1 cellular context compared by ENCODE assay signal in genomic region chr3:139343895-139344856, GRCh38.
TF ChIP-seq lines count a peak whose summit lies in the region.

Gene MRPS22 (plus strand): TSS chr3:139344020. CDS start chr3:139344027, 7 bp downstream.

TF ChIP-seq in HEK293, 187 proteins besides CTCF, POLR2A, EP300 and RAD21 (continued from another document):
- TF ChIP-seq YY2 (tag by site-specific recombination; IDR thresholded peaks at IDR 0.05), result 0 out of 2 replicates have a peak, but pooled peaks have one; percentile 33
- no peak for TF ChIP-seq ZNF623 (tag by site-specific recombination; IDR thresholded peaks at IDR 0.05)
- TF ChIP-seq ZNF133 (tag by site-specific recombination; IDR thresholded peaks at IDR 0.05), result no peak
- TF ChIP-seq ZNF544 (tag by site-specific recombination; IDR thresholded peaks at IDR 0.05), result no peak
- TF ChIP-seq TCF7L2 (IDR thresholded peaks at IDR 0.05; ENCODE audit: borderline replicate concordance, low read depth, low read length), result no peak
- TF ChIP-seq ZNF513 (tag by site-specific recombination; IDR thresholded peaks at IDR 0.05), result no peak
- TF ChIP-seq ZBTB49 (tag by site-specific recombination; IDR thresholded peaks at IDR 0.05; ENCODE audit: low read depth), result no peak
- no peak for TF ChIP-seq ZNF169 (tag by site-specific recombination; IDR thresholded peaks at IDR 0.05)
- TF ChIP-seq BCL6B (tag by site-specific recombination; IDR thresholded peaks at IDR 0.05), result no peak
- TF ChIP-seq, protein P1, sequence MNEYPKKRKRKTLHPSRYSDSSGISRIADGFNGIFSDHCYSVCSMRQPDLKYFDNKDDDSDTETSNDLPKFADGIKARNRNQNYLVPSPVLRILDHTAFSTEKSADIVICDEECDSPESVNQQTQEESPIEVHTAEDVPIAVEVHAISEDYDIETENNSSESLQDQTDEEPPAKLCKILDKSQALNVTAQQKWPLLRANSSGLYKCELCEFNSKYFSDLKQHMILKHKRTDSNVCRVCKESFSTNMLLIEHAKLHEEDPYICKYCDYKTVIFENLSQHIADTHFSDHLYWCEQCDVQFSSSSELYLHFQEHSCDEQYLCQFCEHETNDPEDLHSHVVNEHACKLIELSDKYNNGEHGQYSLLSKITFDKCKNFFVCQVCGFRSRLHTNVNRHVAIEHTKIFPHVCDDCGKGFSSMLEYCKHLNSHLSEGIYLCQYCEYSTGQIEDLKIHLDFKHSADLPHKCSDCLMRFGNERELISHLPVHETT (tag by site-specific recombination; IDR thresholded peaks at IDR 0.05), result no peak
- TF ChIP-seq ZBTB21 (tag by site-specific recombination; IDR thresholded peaks at IDR 0.05), result no peak
- TF ChIP-seq ZNF600 (tag by site-specific recombination; IDR thresholded peaks at IDR 0.05), result peak; percentile 34; the same call in 1 of the 2 replicates
- TF ChIP-seq ZNF146 (tag by site-specific recombination; IDR thresholded peaks at IDR 0.05), result 0 out of 2 replicates have a peak, but pooled peaks have one; percentile 1
- TF ChIP-seq, protein P2, sequence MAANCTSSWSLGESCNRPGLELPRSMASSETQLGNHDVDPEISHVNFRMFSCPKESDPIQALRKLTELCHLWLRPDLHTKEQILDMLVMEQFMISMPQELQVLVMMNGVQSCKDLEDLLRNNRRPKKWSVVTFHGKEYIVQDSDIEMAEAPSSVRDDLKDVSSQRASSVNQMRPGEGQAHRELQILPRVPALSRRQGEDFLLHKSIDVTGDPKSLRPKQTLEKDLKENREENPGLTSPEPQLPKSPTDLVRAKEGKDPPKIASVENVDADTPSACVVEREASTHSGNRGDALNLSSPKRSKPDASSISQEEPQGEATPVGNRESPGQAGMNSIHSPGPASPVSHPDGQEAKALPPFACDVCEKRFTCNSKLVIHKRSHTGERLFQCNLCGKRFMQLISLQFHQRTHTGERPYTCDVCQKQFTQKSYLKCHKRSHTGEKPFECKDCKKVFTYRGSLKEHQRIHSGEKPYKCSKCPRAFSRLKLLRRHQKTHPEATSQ (tag by site-specific recombination; IDR thresholded peaks at IDR 0.05), result no peak
- TF ChIP-seq ZNF37A (tag by site-specific recombination; IDR thresholded peaks at IDR 0.05), result no peak
- TF ChIP-seq ZNF776 (tag by site-specific recombination; IDR thresholded peaks at IDR 0.05; ENCODE audit: borderline replicate concordance), result no peak
- no peak for TF ChIP-seq ZNF488 (tag by site-specific recombination; IDR thresholded peaks at IDR 0.05)
- TF ChIP-seq SP2 (tag by site-specific recombination; IDR thresholded peaks at IDR 0.05), result peak; percentile 54
- TF ChIP-seq ZNF580 (tag by site-specific recombination; IDR thresholded peaks at IDR 0.05), result no peak
- no peak for TF ChIP-seq ZNF248 (tag by site-specific recombination; IDR thresholded peaks at IDR 0.05)
- no peak for TF ChIP-seq PRDM6 (tag by site-specific recombination; IDR thresholded peaks at IDR 0.05)
- TF ChIP-seq, protein P3, sequence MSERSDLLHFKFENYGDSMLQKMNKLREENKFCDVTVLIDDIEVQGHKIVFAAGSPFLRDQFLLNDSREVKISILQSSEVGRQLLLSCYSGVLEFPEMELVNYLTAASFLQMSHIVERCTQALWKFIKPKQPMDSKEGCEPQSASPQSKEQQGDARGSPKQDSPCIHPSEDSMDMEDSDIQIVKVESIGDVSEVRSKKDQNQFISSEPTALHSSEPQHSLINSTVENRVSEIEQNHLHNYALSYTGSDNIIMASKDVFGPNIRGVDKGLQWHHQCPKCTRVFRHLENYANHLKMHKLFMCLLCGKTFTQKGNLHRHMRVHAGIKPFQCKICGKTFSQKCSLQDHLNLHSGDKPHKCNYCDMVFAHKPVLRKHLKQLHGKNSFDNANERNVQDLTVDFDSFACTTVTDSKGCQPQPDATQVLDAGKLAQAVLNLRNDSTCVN (tag by site-specific recombination; optimal IDR thresholded peaks at IDR 0.05), result no peak
- peak; percentile 83 for TF ChIP-seq KLF10 (tag by site-specific recombination; IDR thresholded peaks at IDR 0.05)
- TF ChIP-seq ZNF707 (tag by site-specific recombination; IDR thresholded peaks at IDR 0.05), result no peak
- no peak for TF ChIP-seq HOXC10 (CRISPR knock-in tag; IDR thresholded peaks at IDR 0.05)
- TF ChIP-seq KLF1 (tag by site-specific recombination; IDR thresholded peaks at IDR 0.05), result peak; percentile 9; the same call in 1 of the 2 replicates
- no peak for TF ChIP-seq ZSCAN30 (tag by site-specific recombination; IDR thresholded peaks at IDR 0.05)
- no peak for TF ChIP-seq ZFP41 (tag by site-specific recombination; IDR thresholded peaks at IDR 0.05; ENCODE audit: borderline replicate concordance)
- no peak for TF ChIP-seq GLIS1 (tag by site-specific recombination; IDR thresholded peaks at IDR 0.05)
- no peak for TF ChIP-seq ZBTB20 (tag by site-specific recombination; IDR thresholded peaks at IDR 0.05)
- 0 out of 2 replicates have a peak, but pooled peaks have one; percentile 23 for TF ChIP-seq ZNF692 (tag by site-specific recombination; IDR thresholded peaks at IDR 0.05)
